8 cellular contexts compared by ENCODE assay signal in genomic region chr2:52776571-52776970, GRCh38.
"Had no signal": no experiment of that assay in that cellular context is flagged by ENCODE, and none has a peak within 500 bp of the region (broad histone marks: within the 10 kb centered on the region; RNA-seq: fewer than 3 reads in every experiment).

No MANE protein-coding gene starts in this region.

- H3K27ac ChIP-seq: GM23248, HL-60 had no signal

- H3K36me3 ChIP-seq: HAP-1 had no signal

- H2AFZ ChIP-seq: GM23248 had no signal

- H3K9ac ChIP-seq: GM23248 had no signal

- H3K4me1 ChIP-seq: HAP-1 had no signal

- H3K4me3 ChIP-seq: GM23248, HAP-1 had no signal

- ATAC-seq: HCT116, HepG2 had no signal

- DNase-seq: GM23248, GOT3, H7, HFFc6 had no signal

- H3K9me3 ChIP-seq: HAP-1 had no signal
